ENCODE assay signal across 8 cellular contexts in the genomic region with DNA sequence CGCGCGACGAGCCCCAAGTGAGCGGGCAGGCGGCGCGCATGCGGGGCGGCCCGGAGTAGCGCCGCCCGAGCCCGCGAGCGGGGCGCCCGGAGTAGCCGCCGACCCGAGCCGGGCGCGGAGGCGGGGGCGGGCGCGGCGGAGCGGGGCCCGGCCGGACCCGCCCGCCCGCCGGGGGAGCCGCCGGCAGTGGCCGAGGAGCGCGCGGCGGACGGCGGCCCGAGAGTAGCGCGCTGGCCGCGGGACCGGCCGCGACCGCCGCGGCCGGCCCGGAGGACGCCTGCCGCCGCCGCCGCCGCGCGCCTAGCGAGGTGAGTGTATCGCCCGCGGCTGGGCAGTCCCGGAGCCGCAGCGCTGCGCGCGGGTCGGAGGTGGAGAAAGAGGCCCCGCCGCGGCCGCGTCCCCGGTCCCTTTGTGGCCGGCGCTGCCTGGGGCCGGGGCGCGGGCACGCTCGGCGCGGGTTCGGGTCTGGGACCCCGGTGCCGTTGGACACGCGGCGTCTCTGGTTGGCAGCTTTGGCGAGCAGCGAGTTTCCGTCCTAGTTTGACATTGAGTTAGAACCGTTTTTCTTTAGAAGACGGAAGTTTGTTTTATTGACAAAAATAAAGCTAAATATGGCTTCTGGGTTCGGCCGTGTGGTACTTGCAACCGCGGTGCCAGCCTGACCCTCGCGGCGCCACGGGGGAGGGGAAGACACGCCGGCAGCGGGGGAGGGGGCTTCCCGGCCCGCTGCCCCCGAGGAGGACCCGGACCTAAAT. TPM values are rescaled to one million over a fixed set of nuclear protein-coding genes. Genes with fewer than 3 reads are reported as not detected.
DNase-seq lines count a peak whose midpoint lies in the region; ATAC-seq and TF ChIP-seq lines count a peak whose summit lies in the region.

Gene GALNT1, plus strand, starts transcription at position 186 of the 755 bp plus-strand sequence. CDS start 72,923 bp downstream, outside the sequence.

- H3K36me3 ChIP-seq in esophagus squamous epithelium (no peaks in the 10 kb centered on the region), urinary bladder (ENCODE audit: insufficient read depth) (no peaks in the 10 kb centered on the region)
- H3K36me3 ChIP-seq in naive thymus-derived CD4-positive, alpha-beta T cell (ENCODE audit: control insufficient read depth in 2 of 3, insufficient read depth in 3 of 3, low read length in 3 of 3) = no peaks in the 10 kb centered on the region

- CTCF ChIA-PET in GM10248 (lab: Yijun Ruan, JAX) = interaction anchor here (1.2 to 2.8 kb wide), 2 partner anchors 12 to 35 kb away, joined by 3 to 11 read pairs; no protein-coding TSS in a partner anchor
- CTCF ChIA-PET in naive thymus-derived CD4-positive, alpha-beta T cell (lab: Charles Lee) = no interaction called here

- no peak for TF ChIP-seq POLR2A in esophagus squamous epithelium (IDR thresholded peaks at IDR 0.05)

- WGBS in esophagus squamous epithelium, 2 donors = 0 to 1% methylated on average over 15 to 16 of the region's 119 CpGs
- under 1% methylated on average over 73 of the region's 119 CpGs for WGBS in urinary bladder

- ATAC-seq in naive thymus-derived CD4-positive, alpha-beta T cell = peak; percentile 50
- no peak for ATAC-seq in GM19023 (IDR thresholded peaks at IDR 0.05; ENCODE audit: unreplicated experiment)

- TF ChIP-seq CTCF in GM10248 (IDR thresholded peaks at IDR 0.05; ENCODE audit: control extremely low read depth, extremely low read depth, low read depth, missing control alignments) (no peak), esophagus squamous epithelium (IDR thresholded peaks at IDR 0.05) (no peak)

- H3K4me1 ChIP-seq in esophagus squamous epithelium (peaks cover 5 to 30% (median 13%) of the 10 kb centered on the region in 3 donors), urinary bladder (ENCODE audit: insufficient read depth) (no peaks in the 10 kb centered on the region)
- peaks cover 11% of the 10 kb centered on the region in 2 donors for H3K4me1 ChIP-seq in naive thymus-derived CD4-positive, alpha-beta T cell (ENCODE audit: control insufficient read depth in 2 of 2, insufficient read depth in 2 of 2, low read length in 2 of 2)

- peaks cover 0 to 2% (median 0%) of the 10 kb centered on the region in 11 donors for H3K9me3 Mint-ChIP-seq in naive thymus-derived CD4-positive, alpha-beta T cell

- peaks cover 0 to 19% (median 0%) of the 10 kb centered on the region in 5 donors for H3K36me3 Mint-ChIP-seq in naive thymus-derived CD4-positive, alpha-beta T cell

- no peaks in the 10 kb centered on the region for H3K27me3 ChIP-seq in esophagus squamous epithelium
- H3K27me3 ChIP-seq in naive thymus-derived CD4-positive, alpha-beta T cell (ENCODE audit: control insufficient read depth in 2 of 2, insufficient read depth in 2 of 2, low read length in 2 of 2) = no peaks in the 10 kb centered on the region

- peaks cover 13 to 45% (median 28%) of the 10 kb centered on the region in 7 donors for H3K4me1 Mint-ChIP-seq in naive thymus-derived CD4-positive, alpha-beta T cell

- H3K27ac ChIP-seq in esophagus squamous epithelium (peak within 1 kb of the TSS; percentile 82 to 97 (median 96)), urinary bladder (ENCODE audit: low read depth) (peak within 1 kb of the TSS; percentile 96)
- peak within 1 kb of the TSS; percentile 77 for H3K27ac ChIP-seq in naive thymus-derived CD4-positive, alpha-beta T cell (ENCODE audit: low read depth, low read length)

- POLR2A ChIA-PET in GM10248 (lab: Yijun Ruan, JAX) = interaction anchor here (1.2 kb wide), 1 partner anchor 11 kb away, joined by 3 read pairs; no protein-coding TSS in a partner anchor
- POLR2A ChIA-PET in naive thymus-derived CD4-positive, alpha-beta T cell (lab: Charles Lee) = interaction anchor here (0.8 to 2.6 kb wide), 6 partner anchors 10 to 389 kb away, joined by 3 to 17 read pairs (median 4); partner anchors contain the start of gene INO80C

- no peaks in the 10 kb centered on the region for H3K9me3 ChIP-seq in esophagus squamous epithelium
- H3K9me3 ChIP-seq in naive thymus-derived CD4-positive, alpha-beta T cell (ENCODE audit: control insufficient read depth in 2 of 3, low read length in 3 of 3) = no peaks in the 10 kb centered on the region

- peaks cover 0 to 10% (median 7%) of the 10 kb centered on the region in 5 donors for H3K27me3 Mint-ChIP-seq in naive thymus-derived CD4-positive, alpha-beta T cell

- H3K27ac Mint-ChIP-seq in naive thymus-derived CD4-positive, alpha-beta T cell = peak within 1 kb of the TSS; percentile 66 to 94 (median 83)

- H3K4me3 ChIP-seq in Jurkat, Clone E6-1 (ENCODE audit: low read length) = peak within 1 kb of the TSS; percentile 64
- H3K4me3 ChIP-seq in esophagus squamous epithelium (peak within 1 kb of the TSS; percentile 69 to 94 (median 87)), urinary bladder (ENCODE audit: low read depth, low read length) (peak within 1 kb of the TSS; percentile 94)
- H3K4me3 ChIP-seq in naive thymus-derived CD4-positive, alpha-beta T cell (ENCODE audit: low read length) = peak within 1 kb of the TSS; percentile 61

- intact Hi-C loops in esophagus squamous epithelium (cut with DNase I) = no loop called here
- intact Hi-C loops in naive thymus-derived CD4-positive, alpha-beta T cell (cut with micrococcal nuclease) = loop anchor here (1.0 to 10.0 kb wide), 15 partner anchors 35 to 1247 kb away; partner anchors contain the start of genes ELP2 (in 2 of the 2), INO80C (in 2 of the 2), RMP24 (in 2 of the 2) and SLC39A6 (in 2 of the 2)

- peak within 1 kb of the TSS; percentile 67 to 93 (median 88) for H3K4me3 Mint-ChIP-seq in naive thymus-derived CD4-positive, alpha-beta T cell

- DNase-seq in GM10248 (ENCODE audit: extremely low spot score) (peak; percentile 67), esophagus squamous epithelium (lab: John Stamatoyannopoulos, UW) (no peak), NCI-H446 treated with DMSO at 0.1 percent for 48 hours (lab: John Stamatoyannopoulos, UW) (no peak)
- DNase-seq in Jurkat, Clone E6-1 (ENCODE audit: low read depth, low spot score) = no peak
- DNase-seq in activated CD8-positive, alpha-beta memory T cell treated with anti-CD3 and anti-CD28 coated beads, Interleukin-2, amount 50 U/mL, for 48 hours = peak; percentile 60
- DNase-seq in naive thymus-derived CD4-positive, alpha-beta T cell = peak in 5 of 9 donors; percentile 8 to 34 (median 24)

RNA-seq across cellular contexts. Expression of gene GALNT1, which starts in this region (rescaled TPM):
- polyA plus RNA-seq in Jurkat, Clone E6-1 (2012; ENCODE audit: insufficient read depth, insufficient read length) = 41.5 TPM
- total RNA-seq in esophagus squamous epithelium = 100 to 1,000 TPM in 1 of 4 donors, 10 to 100 TPM in 3; 47.6 to 129 (median 73.5) TPM
- 10 to 100 TPM; 20.9 to 42.0 (median 35.1) TPM for total RNA-seq in naive thymus-derived CD4-positive, alpha-beta T cell
- 10 to 100 TPM; 21.4 to 24.5 TPM for polyA plus RNA-seq in naive thymus-derived CD4-positive, alpha-beta T cell
- total RNA-seq in urinary bladder = 127 TPM
- polyA plus RNA-seq in urinary bladder = 29.8 TPM

Comparison
In these comparisons a context has a peak if more than half of its experiments do, and no peak if none do; other contexts are left out.
1. DNase-seq: peak in GM10248 (single experiment), activated CD8-positive, alpha-beta memory T cell treated with anti-CD3 and anti-CD28 coated beads, Interleukin-2, amount 50 U/mL, for 48 hours (single experiment) and naive thymus-derived CD4-positive, alpha-beta T cell (5 of 9); none in Jurkat, Clone E6-1 (single experiment), esophagus squamous epithelium (single experiment) and NCI-H446 treated with DMSO at 0.1 percent for 48 hours (single experiment).
2. Peak in every context shown above with its lines, with median percentiles within 50 percentile points of each other: H3K4me3 ChIP-seq and H3K27ac ChIP-seq.